ENCODE assay signal across 17 cellular contexts in the genomic region with DNA sequence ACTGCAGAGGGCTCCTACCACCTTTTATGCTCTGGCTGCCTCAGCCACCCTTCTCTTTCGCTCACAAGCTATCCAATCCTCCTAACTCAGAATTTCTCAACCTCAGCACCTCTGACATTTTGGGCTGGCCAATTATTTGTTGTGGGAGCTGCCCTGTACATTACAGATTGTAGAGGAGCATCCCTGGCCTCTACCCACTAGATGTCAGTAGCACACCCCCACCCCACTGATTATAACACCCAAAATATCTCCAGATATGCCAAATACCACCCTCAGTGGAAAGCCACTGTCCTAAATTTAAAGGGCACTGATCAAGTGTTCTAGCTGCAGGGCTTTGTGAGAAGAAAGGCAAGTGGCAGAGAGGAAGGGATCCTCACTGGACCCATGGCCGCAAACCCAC.
DNase-seq lines count a peak whose midpoint lies in the region; ATAC-seq and TF ChIP-seq lines count a peak whose summit lies in the region.
"Had no signal": no experiment of that assay in that cellular context is flagged by ENCODE, and none has a peak within 500 bp of the region (broad histone marks: within the 10 kb centered on the region; RNA-seq: fewer than 3 reads in every experiment).

No MANE protein-coding gene starts in this region.

- intact Hi-C loops in left ventricle myocardium inferior (cut with micrococcal nuclease), result no loop called here
- intact Hi-C loops in psoas muscle (cut with DNase I), result no loop called here

- 70 to 100% (median 89%) methylated on average over 2 of the region's 2 CpGs for WGBS in psoas muscle, 3 donors

- H3K4me3 ChIP-seq in left ventricle myocardium inferior, result no peak overlapping the region
- no peak overlapping the region for H3K4me3 ChIP-seq in psoas muscle
- H3K4me3 ChIP-seq: BLaER1, PC-9 had no signal

- no peak for TF ChIP-seq EP300 in Ishikawa (IDR thresholded peaks at IDR 0.05; ENCODE audit: borderline replicate concordance)

- H3K27me3 ChIP-seq in left ventricle myocardium inferior (ENCODE audit: low read depth) (no peaks in the 10 kb centered on the region), psoas muscle (ENCODE audit: insufficient read depth in 3 of 3, low read length in 2 of 3) (no peaks in the 10 kb centered on the region)
- H3K27me3 ChIP-seq: BLaER1 had no signal

- H3K27ac ChIP-seq in left ventricle myocardium inferior (replicated peaks) (no peak overlapping the region), psoas muscle (peak overlapping the region; percentile 30)
- H3K27ac ChIP-seq: BLaER1, parathyroid adenoma, PC-9 had no signal

- H3K36me3 ChIP-seq in left ventricle myocardium inferior (no peaks in the 10 kb centered on the region), psoas muscle (ENCODE audit: insufficient read depth in 1 of 2, low read depth in 1 of 2) (no peaks in the 10 kb centered on the region)
- H3K36me3 ChIP-seq: BLaER1 had no signal

- peak overlapping the region in 4 of 5 experiments; percentile 36 to 65 (median 48) for H3K27ac Mint-ChIP-seq in brain
- H3K27ac Mint-ChIP-seq: activated T-helper 1 cell treated with anti-CD3 and anti-CD28 coated beads, Interleukin-12 subunit alpha, Interleukin-12 subunit beta, Interleukin-2, Interleukin-4 antibody, amounts not matched to agents 30 ng/mL and 10 ng/mL and 1 ng/mL, durations not matched to agents 14 hours and 24 hours and 36 hours had no signal

- H3K4me1 Mint-ChIP-seq in brain, result peaks cover 21% of the 10 kb centered on the region

- peaks cover 12% of the 10 kb centered on the region for H3K27me3 Mint-ChIP-seq in brain

- no peaks in the 10 kb centered on the region for H3K9me3 ChIP-seq in left ventricle myocardium inferior (replicated peaks)
- H3K9me3 ChIP-seq in psoas muscle, result no peaks in the 10 kb centered on the region
- H3K9me3 ChIP-seq: BLaER1 had no signal

- H3K36me3 Mint-ChIP-seq in brain, result no peaks in the 10 kb centered on the region

- no peak for TF ChIP-seq CTCF in brain (conservative IDR thresholded peaks at IDR 0.05)
- peak; percentile 21 for TF ChIP-seq CTCF in left ventricle myocardium inferior (IDR thresholded peaks at IDR 0.05; ENCODE audit: borderline replicate concordance)
- no peak for TF ChIP-seq CTCF in psoas muscle (IDR thresholded peaks at IDR 0.05)

- H3K9me3 Mint-ChIP-seq in brain, result peaks cover 0 to 4% (median 2%) of the 10 kb centered on the region in 5 experiments
- H3K9me3 Mint-ChIP-seq: activated T-helper 1 cell treated with anti-CD3 and anti-CD28 coated beads, Interleukin-12 subunit alpha, Interleukin-12 subunit beta, Interleukin-2, Interleukin-4 antibody, amounts not matched to agents 30 ng/mL and 10 ng/mL and 1 ng/mL, durations not matched to agents 14 hours and 24 hours and 36 hours had no signal

- H3K4me1 ChIP-seq in left ventricle myocardium inferior, result peaks cover 28% of the 10 kb centered on the region
- H3K4me1 ChIP-seq in psoas muscle, result no peaks in the 10 kb centered on the region
- H3K4me1 ChIP-seq: BLaER1, parathyroid adenoma had no signal

- ATAC-seq in psoas muscle, result no peak
- ATAC-seq in activated CD4-positive, CD25-positive, alpha-beta regulatory T cell treated with anti-CD3 and anti-CD28 coated beads, Interleukin-2, amount 50 U/mL, for 24 hours, result no peak

- peak; percentile 43; the same call in 1 of the 2 replicates for TF ChIP-seq RAD21 in Ishikawa (IDR thresholded peaks at IDR 0.05; ENCODE audit: low read depth)

- DNase-seq in left ventricle myocardium inferior (no peak), psoas muscle (no peak), NCI-H226 (no peak), GF-D8 (lab: John Stamatoyannopoulos, UW) (no peak), NCI-H1930 (lab: John Stamatoyannopoulos, UW) (no peak)
- DNase-seq: activated CD4-positive, alpha-beta T cell treated with anti-CD3 and anti-CD28 coated beads, Interleukin-2, amount 50 U/mL, for 48 hours; DMS 273 treated with DMSO at 0.1 percent for 48 hours; Karpas-422; NCI-H1436 treated with DMSO at 0.1 percent for 48 hours; NCI-H446 treated with DMSO at 0.1 percent for 48 hours; PC-9 had no signal

- H3K4me3 Mint-ChIP-seq in brain, result no peak overlapping the region
- H3K4me3 Mint-ChIP-seq: activated T-helper 1 cell treated with anti-CD3 and anti-CD28 coated beads, Interleukin-12 subunit alpha, Interleukin-12 subunit beta, Interleukin-2, Interleukin-4 antibody, amounts not matched to agents 30 ng/mL and 10 ng/mL and 1 ng/mL, durations not matched to agents 14 hours and 24 hours and 36 hours had no signal

TF ChIP-seq in Ishikawa, 13 proteins besides CTCF, POLR2A, EP300 and RAD21:
- TF ChIP-seq MAX (IDR thresholded peaks at IDR 0.05) (no peak), EGR1 (IDR thresholded peaks at IDR 0.05) (no peak)
